ENCODE assay signal across 1 cellular context in genomic region chr11:6619021-6619745, GRCh38.
TF ChIP-seq lines count a peak whose summit lies in the region.

TPP1 (minus strand) TSS chr11:6619422; CDS start chr11:6619400, 22 bp downstream.

TF ChIP-seq in HepG2, 621 proteins besides CTCF, POLR2A, EP300 and RAD21 (continued from another document and continues in another):
- TF ChIP-seq, protein P1, sequence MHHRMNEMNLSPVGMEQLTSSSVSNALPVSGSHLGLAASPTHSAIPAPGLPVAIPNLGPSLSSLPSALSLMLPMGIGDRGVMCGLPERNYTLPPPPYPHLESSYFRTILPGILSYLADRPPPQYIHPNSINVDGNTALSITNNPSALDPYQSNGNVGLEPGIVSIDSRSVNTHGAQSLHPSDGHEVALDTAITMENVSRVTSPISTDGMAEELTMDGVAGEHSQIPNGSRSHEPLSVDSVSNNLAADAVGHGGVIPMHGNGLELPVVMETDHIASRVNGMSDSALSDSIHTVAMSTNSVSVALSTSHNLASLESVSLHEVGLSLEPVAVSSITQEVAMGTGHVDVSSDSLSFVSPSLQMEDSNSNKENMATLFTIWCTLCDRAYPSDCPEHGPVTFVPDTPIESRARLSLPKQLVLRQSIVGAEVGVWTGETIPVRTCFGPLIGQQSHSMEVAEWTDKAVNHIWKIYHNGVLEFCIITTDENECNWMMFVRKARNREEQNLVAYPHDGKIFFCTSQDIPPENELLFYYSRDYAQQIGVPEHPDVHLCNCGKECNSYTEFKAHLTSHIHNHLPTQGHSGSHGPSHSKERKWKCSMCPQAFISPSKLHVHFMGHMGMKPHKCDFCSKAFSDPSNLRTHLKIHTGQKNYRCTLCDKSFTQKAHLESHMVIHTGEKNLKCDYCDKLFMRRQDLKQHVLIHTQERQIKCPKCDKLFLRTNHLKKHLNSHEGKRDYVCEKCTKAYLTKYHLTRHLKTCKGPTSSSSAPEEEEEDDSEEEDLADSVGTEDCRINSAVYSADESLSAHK (CRISPR knock-in tag; IDR thresholded peaks at IDR 0.05; ENCODE audit: borderline replicate concordance): no peak
- no peak; the same call in 1 of the 2 replicates for TF ChIP-seq SRF (IDR thresholded peaks at IDR 0.05; ENCODE audit: low read depth, low read length)
- no peak for TF ChIP-seq ZNF44 (CRISPR knock-in tag; IDR thresholded peaks at IDR 0.05)
- TF ChIP-seq, protein P2, sequence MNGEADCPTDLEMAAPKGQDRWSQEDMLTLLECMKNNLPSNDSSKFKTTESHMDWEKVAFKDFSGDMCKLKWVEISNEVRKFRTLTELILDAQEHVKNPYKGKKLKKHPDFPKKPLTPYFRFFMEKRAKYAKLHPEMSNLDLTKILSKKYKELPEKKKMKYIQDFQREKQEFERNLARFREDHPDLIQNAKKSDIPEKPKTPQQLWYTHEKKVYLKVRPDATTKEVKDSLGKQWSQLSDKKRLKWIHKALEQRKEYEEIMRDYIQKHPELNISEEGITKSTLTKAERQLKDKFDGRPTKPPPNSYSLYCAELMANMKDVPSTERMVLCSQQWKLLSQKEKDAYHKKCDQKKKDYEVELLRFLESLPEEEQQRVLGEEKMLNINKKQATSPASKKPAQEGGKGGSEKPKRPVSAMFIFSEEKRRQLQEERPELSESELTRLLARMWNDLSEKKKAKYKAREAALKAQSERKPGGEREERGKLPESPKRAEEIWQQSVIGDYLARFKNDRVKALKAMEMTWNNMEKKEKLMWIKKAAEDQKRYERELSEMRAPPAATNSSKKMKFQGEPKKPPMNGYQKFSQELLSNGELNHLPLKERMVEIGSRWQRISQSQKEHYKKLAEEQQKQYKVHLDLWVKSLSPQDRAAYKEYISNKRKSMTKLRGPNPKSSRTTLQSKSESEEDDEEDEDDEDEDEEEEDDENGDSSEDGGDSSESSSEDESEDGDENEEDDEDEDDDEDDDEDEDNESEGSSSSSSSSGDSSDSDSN (CRISPR knock-in tag; IDR thresholded peaks at IDR 0.05): peak; percentile 5; the same call in 1 of the 2 replicates
- no peak for TF ChIP-seq KDM4B (CRISPR knock-in tag; IDR thresholded peaks at IDR 0.05)
- no peak for TF ChIP-seq IRX3 (CRISPR knock-in tag; IDR thresholded peaks at IDR 0.05; ENCODE audit: borderline replicate concordance, low read depth)
- TF ChIP-seq, protein P3, sequence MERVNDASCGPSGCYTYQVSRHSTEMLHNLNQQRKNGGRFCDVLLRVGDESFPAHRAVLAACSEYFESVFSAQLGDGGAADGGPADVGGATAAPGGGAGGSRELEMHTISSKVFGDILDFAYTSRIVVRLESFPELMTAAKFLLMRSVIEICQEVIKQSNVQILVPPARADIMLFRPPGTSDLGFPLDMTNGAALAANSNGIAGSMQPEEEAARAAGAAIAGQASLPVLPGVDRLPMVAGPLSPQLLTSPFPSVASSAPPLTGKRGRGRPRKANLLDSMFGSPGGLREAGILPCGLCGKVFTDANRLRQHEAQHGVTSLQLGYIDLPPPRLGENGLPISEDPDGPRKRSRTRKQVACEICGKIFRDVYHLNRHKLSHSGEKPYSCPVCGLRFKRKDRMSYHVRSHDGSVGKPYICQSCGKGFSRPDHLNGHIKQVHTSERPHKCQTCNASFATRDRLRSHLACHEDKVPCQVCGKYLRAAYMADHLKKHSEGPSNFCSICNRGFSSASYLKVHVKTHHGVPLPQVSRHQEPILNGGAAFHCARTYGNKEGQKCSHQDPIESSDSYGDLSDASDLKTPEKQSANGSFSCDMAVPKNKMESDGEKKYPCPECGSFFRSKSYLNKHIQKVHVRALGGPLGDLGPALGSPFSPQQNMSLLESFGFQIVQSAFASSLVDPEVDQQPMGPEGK (CRISPR knock-in tag; IDR thresholded peaks at IDR 0.05): peak; percentile 83
- 0 out of 2 replicates have a peak, but pooled peaks have one; percentile 39 for TF ChIP-seq ZFP1 (CRISPR knock-in tag; IDR thresholded peaks at IDR 0.05)
- 0 out of 2 replicates have a peak, but pooled peaks have one; percentile 28 for TF ChIP-seq ZNF598 (CRISPR knock-in tag; IDR thresholded peaks at IDR 0.05; ENCODE audit: borderline replicate concordance)
- TF ChIP-seq, protein P4, sequence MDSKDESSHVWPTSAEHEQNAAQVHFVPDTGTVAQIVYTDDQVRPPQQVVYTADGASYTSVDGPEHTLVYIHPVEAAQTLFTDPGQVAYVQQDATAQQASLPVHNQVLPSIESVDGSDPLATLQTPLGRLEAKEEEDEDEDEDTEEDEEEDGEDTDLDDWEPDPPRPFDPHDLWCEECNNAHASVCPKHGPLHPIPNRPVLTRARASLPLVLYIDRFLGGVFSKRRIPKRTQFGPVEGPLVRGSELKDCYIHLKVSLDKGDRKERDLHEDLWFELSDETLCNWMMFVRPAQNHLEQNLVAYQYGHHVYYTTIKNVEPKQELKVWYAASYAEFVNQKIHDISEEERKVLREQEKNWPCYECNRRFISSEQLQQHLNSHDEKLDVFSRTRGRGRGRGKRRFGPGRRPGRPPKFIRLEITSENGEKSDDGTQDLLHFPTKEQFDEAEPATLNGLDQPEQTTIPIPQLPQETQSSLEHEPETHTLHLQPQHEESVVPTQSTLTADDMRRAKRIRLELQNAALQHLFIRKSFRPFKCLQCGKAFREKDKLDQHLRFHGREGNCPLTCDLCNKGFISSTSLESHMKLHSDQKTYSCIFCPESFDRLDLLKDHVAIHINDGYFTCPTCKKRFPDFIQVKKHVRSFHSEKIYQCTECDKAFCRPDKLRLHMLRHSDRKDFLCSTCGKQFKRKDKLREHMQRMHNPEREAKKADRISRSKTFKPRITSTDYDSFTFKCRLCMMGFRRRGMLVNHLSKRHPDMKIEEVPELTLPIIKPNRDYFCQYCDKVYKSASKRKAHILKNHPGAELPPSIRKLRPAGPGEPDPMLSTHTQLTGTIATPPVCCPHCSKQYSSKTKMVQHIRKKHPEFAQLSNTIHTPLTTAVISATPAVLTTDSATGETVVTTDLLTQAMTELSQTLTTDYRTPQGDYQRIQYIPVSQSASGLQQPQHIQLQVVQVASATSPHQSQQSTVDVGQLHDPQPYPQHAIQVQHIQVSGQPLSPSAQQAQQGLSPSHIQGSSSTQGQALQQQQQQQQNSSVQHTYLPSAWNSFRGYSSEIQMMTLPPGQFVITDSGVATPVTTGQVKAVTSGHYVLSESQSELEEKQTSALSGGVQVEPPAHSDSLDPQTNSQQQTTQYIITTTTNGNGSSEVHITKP (CRISPR knock-in tag; IDR thresholded peaks at IDR 0.05; ENCODE audit: low read depth): peak; percentile 58
- TF ChIP-seq SP1 (IDR thresholded peaks at IDR 0.05): no peak
- TF ChIP-seq SP1 (CRISPR knock-in tag; IDR thresholded peaks at IDR 0.05): peak; percentile 87
- TF ChIP-seq TMF1 (CRISPR knock-in tag; IDR thresholded peaks at IDR 0.05; ENCODE audit: low read depth): no peak
- TF ChIP-seq ZNF772 (CRISPR knock-in tag; IDR thresholded peaks at IDR 0.05): 0 out of 2 replicates have a peak, but pooled peaks have one; percentile 64
- no peak for TF ChIP-seq HNF4A (CRISPR knock-in tag; IDR thresholded peaks at IDR 0.05)
- peak; percentile 93 for TF ChIP-seq ATF1 (CRISPR knock-in tag; IDR thresholded peaks at IDR 0.05)
- TF ChIP-seq KDM5A (IDR thresholded peaks at IDR 0.05; ENCODE audit: borderline replicate concordance, low read length): peak; percentile 92
- TF ChIP-seq ZNF331 (CRISPR knock-in tag; IDR thresholded peaks at IDR 0.05): peak; percentile 47; the same call in 1 of the 2 replicates
- peak; percentile 43; the same call in 1 of the 2 replicates for TF ChIP-seq NFIC (IDR thresholded peaks at IDR 0.05; ENCODE audit: low read length)
- TF ChIP-seq NFATC3 (CRISPR knock-in tag; IDR thresholded peaks at IDR 0.05): no peak
- TF ChIP-seq, protein P5, sequence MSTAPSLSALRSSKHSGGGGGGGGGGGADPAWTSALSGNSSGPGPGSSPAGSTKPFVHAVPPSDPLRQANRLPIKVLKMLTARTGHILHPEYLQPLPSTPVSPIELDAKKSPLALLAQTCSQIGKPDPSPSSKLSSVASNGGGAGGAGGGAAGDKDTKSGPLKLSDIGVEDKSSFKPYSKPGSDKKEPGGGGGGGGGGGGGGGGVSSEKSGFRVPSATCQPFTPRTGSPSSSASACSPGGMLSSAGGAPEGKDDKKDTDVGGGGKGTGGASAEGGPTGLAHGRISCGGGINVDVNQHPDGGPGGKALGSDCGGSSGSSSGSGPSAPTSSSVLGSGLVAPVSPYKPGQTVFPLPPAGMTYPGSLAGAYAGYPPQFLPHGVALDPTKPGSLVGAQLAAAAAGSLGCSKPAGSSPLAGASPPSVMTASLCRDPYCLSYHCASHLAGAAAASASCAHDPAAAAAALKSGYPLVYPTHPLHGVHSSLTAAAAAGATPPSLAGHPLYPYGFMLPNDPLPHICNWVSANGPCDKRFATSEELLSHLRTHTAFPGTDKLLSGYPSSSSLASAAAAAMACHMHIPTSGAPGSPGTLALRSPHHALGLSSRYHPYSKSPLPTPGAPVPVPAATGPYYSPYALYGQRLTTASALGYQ (CRISPR knock-in tag; IDR thresholded peaks at IDR 0.05): no peak
- peak; percentile 97 for TF ChIP-seq SAP130 (CRISPR knock-in tag; IDR thresholded peaks at IDR 0.05; ENCODE audit: low read depth)
- no peak for TF ChIP-seq U2AF2 (IDR thresholded peaks at IDR 0.05; ENCODE audit: low read depth, low read length)
- TF ChIP-seq, protein P6, sequence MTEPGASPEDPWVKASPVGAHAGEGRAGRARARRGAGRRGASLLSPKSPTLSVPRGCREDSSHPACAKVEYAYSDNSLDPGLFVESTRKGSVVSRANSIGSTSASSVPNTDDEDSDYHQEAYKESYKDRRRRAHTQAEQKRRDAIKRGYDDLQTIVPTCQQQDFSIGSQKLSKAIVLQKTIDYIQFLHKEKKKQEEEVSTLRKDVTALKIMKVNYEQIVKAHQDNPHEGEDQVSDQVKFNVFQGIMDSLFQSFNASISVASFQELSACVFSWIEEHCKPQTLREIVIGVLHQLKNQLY (CRISPR knock-in tag; IDR thresholded peaks at IDR 0.05): 0 out of 2 replicates have a peak, but pooled peaks have one; percentile 28
- TF ChIP-seq, protein P7, sequence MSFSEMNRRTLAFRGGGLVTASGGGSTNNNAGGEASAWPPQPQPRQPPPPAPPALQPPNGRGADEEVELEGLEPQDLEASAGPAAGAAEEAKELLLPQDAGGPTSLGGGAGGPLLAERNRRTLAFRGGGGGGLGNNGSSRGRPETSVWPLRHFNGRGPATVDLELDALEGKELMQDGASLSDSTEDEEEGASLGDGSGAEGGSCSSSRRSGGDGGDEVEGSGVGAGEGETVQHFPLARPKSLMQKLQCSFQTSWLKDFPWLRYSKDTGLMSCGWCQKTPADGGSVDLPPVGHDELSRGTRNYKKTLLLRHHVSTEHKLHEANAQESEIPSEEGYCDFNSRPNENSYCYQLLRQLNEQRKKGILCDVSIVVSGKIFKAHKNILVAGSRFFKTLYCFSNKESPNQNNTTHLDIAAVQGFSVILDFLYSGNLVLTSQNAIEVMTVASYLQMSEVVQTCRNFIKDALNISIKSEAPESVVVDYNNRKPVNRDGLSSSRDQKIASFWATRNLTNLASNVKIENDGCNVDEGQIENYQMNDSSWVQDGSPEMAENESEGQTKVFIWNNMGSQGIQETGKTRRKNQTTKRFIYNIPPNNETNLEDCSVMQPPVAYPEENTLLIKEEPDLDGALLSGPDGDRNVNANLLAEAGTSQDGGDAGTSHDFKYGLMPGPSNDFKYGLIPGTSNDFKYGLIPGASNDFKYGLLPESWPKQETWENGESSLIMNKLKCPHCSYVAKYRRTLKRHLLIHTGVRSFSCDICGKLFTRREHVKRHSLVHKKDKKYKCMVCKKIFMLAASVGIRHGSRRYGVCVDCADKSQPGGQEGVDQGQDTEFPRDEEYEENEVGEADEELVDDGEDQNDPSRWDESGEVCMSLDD (CRISPR knock-in tag; IDR thresholded peaks at IDR 0.05; ENCODE audit: borderline replicate concordance): no peak
- no peak for TF ChIP-seq CBFB (CRISPR knock-in tag; IDR thresholded peaks at IDR 0.05)
- TF ChIP-seq SNAPC4 (CRISPR knock-in tag; IDR thresholded peaks at IDR 0.05): no peak
- peak; percentile 58 for TF ChIP-seq TEAD3 (CRISPR knock-in tag; optimal IDR thresholded peaks at IDR 0.05; ENCODE audit: borderline replicate concordance)
- TF ChIP-seq NFYC (CRISPR knock-in tag; IDR thresholded peaks at IDR 0.05): peak; percentile 58
- TF ChIP-seq MEIS2 (CRISPR knock-in tag; IDR thresholded peaks at IDR 0.05): 0 out of 2 replicates have a peak, but pooled peaks have one; percentile 40
- TF ChIP-seq ZNF253 (CRISPR knock-in tag; IDR thresholded peaks at IDR 0.05; ENCODE audit: borderline replicate concordance): 0 out of 2 replicates have a peak, but pooled peaks have one; percentile 39
- TF ChIP-seq NR2F1 (CRISPR knock-in tag; IDR thresholded peaks at IDR 0.05): no peak
- peak; percentile 87 for TF ChIP-seq POLR2AphosphoS5 (IDR thresholded peaks at IDR 0.05; ENCODE audit: low read depth, low read length)
- 0 out of 2 replicates have a peak, but pooled peaks have one; percentile 61 for TF ChIP-seq ZBTB42 (CRISPR knock-in tag; IDR thresholded peaks at IDR 0.05)
- TF ChIP-seq ZNF788 (CRISPR knock-in tag; IDR thresholded peaks at IDR 0.05; ENCODE audit: borderline replicate concordance): peak; percentile 40; the same call in 1 of the 2 replicates
- peak; percentile 70; the same call in 1 of the 2 replicates for TF ChIP-seq ZNF264 (CRISPR knock-in tag; IDR thresholded peaks at IDR 0.05)
